Comparison of ENCODE assay signal across 22 cellular contexts in the genomic region with DNA sequence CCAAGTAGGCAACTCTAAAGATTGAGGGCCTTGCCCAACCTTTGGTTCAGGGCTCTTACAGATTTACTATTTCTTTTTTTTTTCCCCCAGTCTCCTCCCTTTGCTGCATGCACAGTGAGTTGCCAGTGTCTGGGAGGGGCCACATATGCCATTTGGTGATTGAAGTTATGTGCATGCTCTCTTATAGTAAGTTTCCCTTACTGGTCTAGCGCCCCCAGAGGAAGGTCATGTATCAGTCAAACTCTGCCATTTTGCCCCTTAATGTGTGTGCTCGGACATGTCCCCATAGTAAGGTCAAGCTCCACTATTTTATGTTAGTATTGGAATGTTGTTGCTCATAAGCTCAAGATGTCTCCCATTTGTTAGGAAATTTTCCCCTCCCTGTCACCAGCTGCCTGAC.
DNase-seq lines count a peak whose midpoint lies in the region; ATAC-seq and TF ChIP-seq lines count a peak whose summit lies in the region.
"Had no signal": no experiment of that assay in that cellular context is flagged by ENCODE, and none has a peak within 500 bp of the region (broad histone marks: within the 10 kb centered on the region; RNA-seq: fewer than 3 reads in every experiment).

No MANE protein-coding gene starts in this region.

- H3K36me3 Mint-ChIP-seq in activated T-cell treated with anti-CD3 and anti-CD28 coated beads, Interleukin-2, amount 50 U/mL, for 24 hours (ENCODE audit: low read depth), result no peaks in the 10 kb centered on the region

- H4K20me1 ChIP-seq in HCT116 (ENCODE audit: insufficient read depth), result no peaks in the 10 kb centered on the region
- no peaks in the 10 kb centered on the region for H4K20me1 ChIP-seq in OCI-LY1 (ENCODE audit: insufficient read depth, low read length)

- H3K4me3 ChIP-seq in HCT116 (replicated peaks in 1 of 2; ENCODE audit: low read depth in 1 of 2, low read length in 2 of 2) (no peak overlapping the region), OCI-LY1 (ENCODE audit: low read depth, low read length, poor library complexity, severe bottlenecking) (no peak overlapping the region), mesendoderm (ENCODE audit: low read length) (no peak overlapping the region)
- H3K4me3 ChIP-seq: heart right ventricle, pancreas, right lobe of liver, SJCRH30 had no signal

- no peak overlapping the region for H3K4me3 Mint-ChIP-seq in activated T-cell treated with anti-CD3 and anti-CD28 coated beads, Interleukin-2, amount 50 U/mL, for 24 hours
- H3K4me3 Mint-ChIP-seq: natural killer cell treated with Interleukin-12 subunit alpha and Interleukin-12 subunit beta and Interleukin-15 and Interleukin-18, amount 100 ng/mL, for 72 hours had no signal

- H4K8ac ChIP-seq in mesendoderm (ENCODE audit: low read depth, low read length), result no peak overlapping the region

- H3K27ac Mint-ChIP-seq in activated T-cell treated with anti-CD3 and anti-CD28 coated beads, Interleukin-2, amount 50 U/mL, for 24 hours, result no peak overlapping the region
- H3K27ac Mint-ChIP-seq: natural killer cell treated with Interleukin-12 subunit alpha and Interleukin-12 subunit beta and Interleukin-15 and Interleukin-18, amount 100 ng/mL, for 72 hours had no signal

- RAD21 ChIA-PET in HCT116 (lab: Charles Lee; ENCODE audit: low non-redundant PET in 1 of 2, low total read pairs in 2 of 2, uncharacterized antibody in 2 of 2, unreplicated experiment in 2 of 2), result no interaction called here

- no peak overlapping the region for H2BK15ac ChIP-seq in mesendoderm (replicated peaks; ENCODE audit: low read depth)

- TF ChIP-seq RAD21 in HCT116 (IDR thresholded peaks at IDR 0.05; ENCODE audit: low read depth), result no peak

- no peaks in the 10 kb centered on the region for H3K79me2 ChIP-seq in HCT116 (ENCODE audit: insufficient read depth, low read length)
- no peaks in the 10 kb centered on the region for H3K79me2 ChIP-seq in OCI-LY1 (ENCODE audit: insufficient read depth, low read length)
- no peaks in the 10 kb centered on the region for H3K79me2 ChIP-seq in mesendoderm (ENCODE audit: control insufficient read depth, insufficient read depth, low read length)

- POLR2A ChIA-PET in HCT116 (lab: Charles Lee), result no interaction called here

- no peaks in the 10 kb centered on the region for H3K27me3 Mint-ChIP-seq in activated T-cell treated with anti-CD3 and anti-CD28 coated beads, Interleukin-2, amount 50 U/mL, for 24 hours
- H3K27me3 Mint-ChIP-seq: natural killer cell treated with Interleukin-12 subunit alpha and Interleukin-12 subunit beta and Interleukin-15 and Interleukin-18, amount 100 ng/mL, for 72 hours had no signal

- no peak overlapping the region for H3K56ac ChIP-seq in mesendoderm (ENCODE audit: low read length)

- no peak for ATAC-seq in HCT116
- no peak for ATAC-seq in GM19351 (IDR thresholded peaks at IDR 0.05; ENCODE audit: unreplicated experiment)
- ATAC-seq in HG03460 (IDR thresholded peaks at IDR 0.05; ENCODE audit: unreplicated experiment), result no peak
- ATAC-seq: heart right ventricle; natural killer cell treated with Interleukin-12 subunit alpha and Interleukin-12 subunit beta and Interleukin-15 and Interleukin-18, amount 100 ng/mL, for 72 hours; pancreas; right lobe of liver had no signal

- DNase-seq in DMS 273 (lab: John Stamatoyannopoulos, UW; ENCODE audit: unreplicated experiment) (peak; percentile 3), DMS 273 treated with DMSO at 0.1 percent for 48 hours (lab: John Stamatoyannopoulos, UW) (no peak), HCT116 (ENCODE audit: low read depth, low spot score) (no peak), mesendoderm (no peak)
- DNase-seq in activated T-cell treated with anti-CD3 and anti-CD28 coated beads, Interleukin-2, amount 50 U/mL, for 24 hours, result no peak
- DNase-seq: 8988T, COR-L47, EL, erythroblast, foreskin fibroblast, heart right ventricle, MV-4-11, NCI-H1694 treated with DMSO at 0.1 percent for 48 hours, pancreas, right lobe of liver, SJCRH30, T-helper 2 cell, trophoblast cell had no signal

- H3K4me1 ChIP-seq in HCT116 (ENCODE audit: control insufficient read depth in 1 of 2, insufficient read depth in 2 of 2, low read length in 2 of 2) (no peaks in the 10 kb centered on the region), OCI-LY1 (ENCODE audit: insufficient read depth, low read length, severe bottlenecking) (no peaks in the 10 kb centered on the region), mesendoderm (ENCODE audit: control insufficient read depth, low read depth, low read length) (no peaks in the 10 kb centered on the region)
- H3K4me1 ChIP-seq: heart right ventricle, pancreas, right lobe of liver had no signal

- peaks cover 5% of the 10 kb centered on the region for H3K9me3 Mint-ChIP-seq in activated T-cell treated with anti-CD3 and anti-CD28 coated beads, Interleukin-2, amount 50 U/mL, for 24 hours

- H3K79me1 ChIP-seq in mesendoderm (ENCODE audit: low read length), result no peaks in the 10 kb centered on the region

- CTCF ChIA-PET in HCT116 (lab: Charles Lee), result no interaction called here

- H3K36me3 ChIP-seq in HCT116 (ENCODE audit: control insufficient read depth in 1 of 2, insufficient read depth in 2 of 2, low read length in 2 of 2), result no peaks in the 10 kb centered on the region
- H3K36me3 ChIP-seq in OCI-LY1 (ENCODE audit: insufficient read depth, low read length), result no peaks in the 10 kb centered on the region
- no peaks in the 10 kb centered on the region for H3K36me3 ChIP-seq in mesendoderm (ENCODE audit: control insufficient read depth, insufficient read depth, low read length)
- H3K36me3 ChIP-seq: heart right ventricle, pancreas, right lobe of liver, SJCRH30 had no signal

- no peaks in the 10 kb centered on the region for H3K9me3 ChIP-seq in HCT116 (ENCODE audit: control insufficient read depth in 1 of 2, insufficient read depth in 1 of 2, low read depth in 1 of 2, low read length in 2 of 2)
- H3K9me3 ChIP-seq in OCI-LY1 (ENCODE audit: low read length), result no peaks in the 10 kb centered on the region
- H3K9me3 ChIP-seq: heart right ventricle, pancreas, right lobe of liver, SJCRH30 had no signal

- H3K4me2 ChIP-seq in HCT116 (ENCODE audit: low read length), result no peak overlapping the region
- no peak overlapping the region for H3K4me2 ChIP-seq in OCI-LY1 (ENCODE audit: low read length)
- no peak overlapping the region for H3K4me2 ChIP-seq in mesendoderm (ENCODE audit: low read length)

- H3K27me3 ChIP-seq in HCT116 (ENCODE audit: insufficient read depth, low read length) (no peaks in the 10 kb centered on the region), OCI-LY1 (ENCODE audit: insufficient read depth, low read length) (no peaks in the 10 kb centered on the region), mesendoderm (ENCODE audit: insufficient read depth, low read length, poor library complexity) (no peaks in the 10 kb centered on the region)
- H3K27me3 ChIP-seq: heart right ventricle, pancreas, right lobe of liver, SJCRH30 had no signal

- H3K4ac ChIP-seq in mesendoderm (ENCODE audit: low read depth, low read length), result no peak overlapping the region

- peak in 2 of 3 experiments; percentile 22 to 44; a peak in 3 of 6 replicates for TF ChIP-seq CTCF in HCT116 (IDR thresholded peaks at IDR 0.05 in 2 of 3, conservative IDR thresholded peaks at IDR 0.05 in 1 of 3; ENCODE audit: borderline replicate concordance in 1 of 3, insufficient read depth in 1 of 3, low read depth in 2 of 3, low read length in 2 of 3)
- peak; percentile 59 for TF ChIP-seq CTCF in OCI-LY1 (IDR thresholded peaks at IDR 0.05; ENCODE audit: low read length)

- H2BK5ac ChIP-seq in mesendoderm (ENCODE audit: low read length), result no peak overlapping the region

- BruUV-seq in HCT116 (replicated peaks; lab: Mats Ljungman, UMichigan), result no TSS peak

- H3K4me1 Mint-ChIP-seq in activated T-cell treated with anti-CD3 and anti-CD28 coated beads, Interleukin-2, amount 50 U/mL, for 24 hours (ENCODE audit: low read depth), result no peaks in the 10 kb centered on the region

- no CpG with 5 or more reads among the region's 2 CpGs for WGBS in mesendoderm (ENCODE audit: extremely low coverage, insufficient coverage, low lambda C conversion rate)

- H4K5ac ChIP-seq in mesendoderm (ENCODE audit: low read length), result no peak overlapping the region

- no peaks in the 10 kb centered on the region for H3F3A ChIP-seq in OCI-LY1 (ENCODE audit: insufficient read depth, low read length)

- peak overlapping the region; percentile 18 for H3K18ac ChIP-seq in mesendoderm (ENCODE audit: low read length)

- no peak overlapping the region for H3K23ac ChIP-seq in mesendoderm (ENCODE audit: low read length)

- no peak for TF ChIP-seq POLR2A in HCT116 (IDR thresholded peaks at IDR 0.05; ENCODE audit: borderline replicate concordance, extremely low read depth, insufficient read depth, insufficient read length)

- H3K9ac ChIP-seq in HCT116 (ENCODE audit: low read length) (no peak overlapping the region), OCI-LY1 (ENCODE audit: low read length) (no peak overlapping the region), mesendoderm (ENCODE audit: low read length) (no peak overlapping the region)

- H3K9me2 ChIP-seq in HCT116 (ENCODE audit: insufficient read depth) (no peaks in the 10 kb centered on the region), OCI-LY1 (ENCODE audit: low read depth, low read length) (no peaks in the 10 kb centered on the region)

- H2AK5ac ChIP-seq in mesendoderm (ENCODE audit: low read length), result no peak overlapping the region

- intact Hi-C loops in HCT116 (cut with micrococcal nuclease), result no loop called here

- H2AFZ ChIP-seq in HCT116 (ENCODE audit: low read depth, low read length, poor library complexity, severe bottlenecking) (no peak overlapping the region), OCI-LY1 (ENCODE audit: low read length) (no peak overlapping the region)

- no peak overlapping the region for H2BK120ac ChIP-seq in mesendoderm (ENCODE audit: low read depth, low read length)

- no peak overlapping the region for H3K27ac ChIP-seq in HCT116 (ENCODE audit: low read depth, low read length)
- H3K27ac ChIP-seq in OCI-LY1 (ENCODE audit: low read depth, low read length, poor library complexity, severe bottlenecking), result no peak overlapping the region
- H3K27ac ChIP-seq in mesendoderm (ENCODE audit: low read depth, low read length), result no peak overlapping the region
- H3K27ac ChIP-seq: heart right ventricle, pancreas, right lobe of liver, SJCRH30 had no signal

TF ChIP-seq in HCT116, 20 proteins besides CTCF, POLR2A, EP300 and RAD21:
- no peak for TF ChIP-seq ZFX (IDR thresholded peaks at IDR 0.05)
- TF ChIP-seq ZNF274 (IDR thresholded peaks at IDR 0.05; ENCODE audit: low read depth, low read length), result no peak
- TF ChIP-seq, protein P1, sequence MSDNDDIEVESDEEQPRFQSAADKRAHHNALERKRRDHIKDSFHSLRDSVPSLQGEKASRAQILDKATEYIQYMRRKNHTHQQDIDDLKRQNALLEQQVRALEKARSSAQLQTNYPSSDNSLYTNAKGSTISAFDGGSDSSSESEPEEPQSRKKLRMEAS (IDR thresholded peaks at IDR 0.05), result no peak
- no peak for TF ChIP-seq EZH2 (IDR thresholded peaks at IDR 0.05)
- TF ChIP-seq SP1 (IDR thresholded peaks at IDR 0.05; ENCODE audit: low read depth), result no peak
- TF ChIP-seq JUND (IDR thresholded peaks at IDR 0.05), result no peak
- no peak for TF ChIP-seq YY1 (IDR thresholded peaks at IDR 0.05; ENCODE audit: extremely low read depth, insufficient replicate concordance, low read depth, low read length)
